Comparison of ENCODE assay signal across 1 cellular context in genomic region chr3:40455328-40455727, GRCh38.
TF ChIP-seq lines count a peak whose summit lies in the region.

No MANE protein-coding gene starts in this region.

TF ChIP-seq in GM23338, 12 proteins besides CTCF, POLR2A, EP300 and RAD21:
- TF ChIP-seq, protein P1, sequence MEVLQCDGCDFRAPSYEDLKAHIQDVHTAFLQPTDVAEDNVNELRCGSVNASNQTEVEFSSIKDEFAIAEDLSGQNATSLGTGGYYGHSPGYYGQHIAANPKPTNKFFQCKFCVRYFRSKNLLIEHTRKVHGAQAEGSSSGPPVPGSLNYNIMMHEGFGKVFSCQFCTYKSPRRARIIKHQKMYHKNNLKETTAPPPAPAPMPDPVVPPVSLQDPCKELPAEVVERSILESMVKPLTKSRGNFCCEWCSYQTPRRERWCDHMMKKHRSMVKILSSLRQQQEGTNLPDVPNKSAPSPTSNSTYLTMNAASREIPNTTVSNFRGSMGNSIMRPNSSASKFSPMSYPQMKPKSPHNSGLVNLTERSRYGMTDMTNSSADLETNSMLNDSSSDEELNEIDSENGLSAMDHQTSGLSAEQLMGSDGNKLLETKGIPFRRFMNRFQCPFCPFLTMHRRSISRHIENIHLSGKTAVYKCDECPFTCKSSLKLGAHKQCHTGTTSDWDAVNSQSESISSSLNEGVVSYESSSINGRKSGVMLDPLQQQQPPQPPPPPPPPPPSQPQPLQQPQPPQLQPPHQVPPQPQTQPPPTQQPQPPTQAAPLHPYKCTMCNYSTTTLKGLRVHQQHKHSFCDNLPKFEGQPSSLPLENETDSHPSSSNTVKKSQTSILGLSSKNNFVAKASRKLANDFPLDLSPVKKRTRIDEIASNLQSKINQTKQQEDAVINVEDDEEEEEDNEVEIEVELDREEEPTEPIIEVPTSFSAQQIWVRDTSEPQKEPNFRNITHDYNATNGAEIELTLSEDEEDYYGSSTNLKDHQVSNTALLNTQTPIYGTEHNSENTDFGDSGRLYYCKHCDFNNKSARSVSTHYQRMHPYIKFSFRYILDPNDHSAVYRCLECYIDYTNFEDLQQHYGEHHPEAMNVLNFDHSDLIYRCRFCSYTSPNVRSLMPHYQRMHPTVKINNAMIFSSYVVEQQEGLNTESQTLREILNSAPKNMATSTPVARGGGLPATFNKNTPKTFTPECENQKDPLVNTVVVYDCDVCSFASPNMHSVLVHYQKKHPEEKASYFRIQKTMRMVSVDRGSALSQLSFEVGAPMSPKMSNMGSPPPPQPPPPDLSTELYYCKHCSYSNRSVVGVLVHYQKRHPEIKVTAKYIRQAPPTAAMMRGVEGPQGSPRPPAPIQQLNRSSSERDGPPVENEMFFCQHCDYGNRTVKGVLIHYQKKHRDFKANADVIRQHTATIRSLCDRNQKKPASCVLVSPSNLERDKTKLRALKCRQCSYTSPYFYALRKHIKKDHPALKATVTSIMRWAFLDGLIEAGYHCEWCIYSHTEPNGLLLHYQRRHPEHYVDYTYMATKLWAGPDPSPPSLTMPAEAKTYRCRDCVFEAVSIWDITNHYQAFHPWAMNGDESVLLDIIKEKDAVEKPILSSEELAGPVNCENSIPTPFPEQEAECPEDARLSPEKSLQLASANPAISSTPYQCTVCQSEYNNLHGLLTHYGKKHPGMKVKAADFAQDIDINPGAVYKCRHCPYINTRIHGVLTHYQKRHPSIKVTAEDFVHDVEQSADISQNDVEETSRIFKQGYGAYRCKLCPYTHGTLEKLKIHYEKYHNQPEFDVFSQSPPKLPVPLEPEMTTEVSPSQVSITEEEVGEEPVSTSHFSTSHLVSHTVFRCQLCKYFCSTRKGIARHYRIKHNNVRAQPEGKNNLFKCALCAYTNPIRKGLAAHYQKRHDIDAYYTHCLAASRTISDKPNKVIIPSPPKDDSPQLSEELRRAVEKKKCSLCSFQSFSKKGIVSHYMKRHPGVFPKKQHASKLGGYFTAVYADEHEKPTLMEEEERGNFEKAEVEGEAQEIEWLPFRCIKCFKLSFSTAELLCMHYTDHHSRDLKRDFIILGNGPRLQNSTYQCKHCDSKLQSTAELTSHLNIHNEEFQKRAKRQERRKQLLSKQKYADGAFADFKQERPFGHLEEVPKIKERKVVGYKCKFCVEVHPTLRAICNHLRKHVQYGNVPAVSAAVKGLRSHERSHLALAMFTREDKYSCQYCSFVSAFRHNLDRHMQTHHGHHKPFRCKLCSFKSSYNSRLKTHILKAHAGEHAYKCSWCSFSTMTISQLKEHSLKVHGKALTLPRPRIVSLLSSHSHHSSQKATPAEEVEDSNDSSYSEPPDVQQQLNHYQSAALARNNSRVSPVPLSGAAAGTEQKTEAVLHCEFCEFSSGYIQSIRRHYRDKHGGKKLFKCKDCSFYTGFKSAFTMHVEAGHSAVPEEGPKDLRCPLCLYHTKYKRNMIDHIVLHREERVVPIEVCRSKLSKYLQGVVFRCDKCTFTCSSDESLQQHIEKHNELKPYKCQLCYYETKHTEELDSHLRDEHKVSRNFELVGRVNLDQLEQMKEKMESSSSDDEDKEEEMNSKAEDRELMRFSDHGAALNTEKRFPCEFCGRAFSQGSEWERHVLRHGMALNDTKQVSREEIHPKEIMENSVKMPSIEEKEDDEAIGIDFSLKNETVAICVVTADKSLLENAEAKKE (CRISPR knock-in tag; IDR thresholded peaks at IDR 0.05), result no peak
- no peak for TF ChIP-seq ZNF331 (CRISPR knock-in tag; IDR thresholded peaks at IDR 0.05; ENCODE audit: low read depth)
- TF ChIP-seq REST (IDR thresholded peaks at IDR 0.05; ENCODE audit: unreplicated experiment), result no peak
- no peak for TF ChIP-seq STAT1 (IDR thresholded peaks at IDR 0.05; ENCODE audit: unreplicated experiment)
- no peak for TF ChIP-seq NANOG (IDR thresholded peaks at IDR 0.05; ENCODE audit: borderline replicate concordance)
- TF ChIP-seq ETS1 (IDR thresholded peaks at IDR 0.05), result no peak
- TF ChIP-seq EZH2 (IDR thresholded peaks at IDR 0.05; ENCODE audit: low read depth, unreplicated experiment), result no peak
- no peak for TF ChIP-seq CREB1 (CRISPR knock-in tag; IDR thresholded peaks at IDR 0.05; ENCODE audit: low read depth)
- no peak for TF ChIP-seq ZNF114 (CRISPR knock-in tag; IDR thresholded peaks at IDR 0.05)
TF ChIP-seq in GM23338: peak in this region for 0.
